ENCODE assay signal across 21 cellular contexts in genomic region chr4:122672091-122672490, GRCh38. TPM values are rescaled to one million over a fixed set of nuclear protein-coding genes. Genes with fewer than 3 reads are reported as not detected.
DNase-seq lines count a peak whose midpoint lies in the region; ATAC-seq and TF ChIP-seq lines count a peak whose summit lies in the region.
"Had no signal": no experiment of that assay in that cellular context is flagged by ENCODE, and none has a peak within 500 bp of the region (broad histone marks: within the 10 kb centered on the region; RNA-seq: fewer than 3 reads in every experiment).

No MANE protein-coding gene starts in this region.

- peaks cover 8% of the 10 kb centered on the region for H3K9me3 Mint-ChIP-seq in T-helper 2 cell treated with Interferon-gamma antibody and Interleukin-4, amounts not matched to agents 5 μg/mL and 100 μg/mL, for 36 hours
- H3K9me3 Mint-ChIP-seq: CD4-positive, CD25-positive, alpha-beta regulatory T cell had no signal

- no peak for TF ChIP-seq CTCF in A673 (conservative IDR thresholded peaks at IDR 0.05; ENCODE audit: low read depth, low read length)
- no peak for TF ChIP-seq CTCF in RWPE2 (IDR thresholded peaks at IDR 0.05; ENCODE audit: poor library complexity, severe bottlenecking)
- TF ChIP-seq CTCF in coronary artery (IDR thresholded peaks at IDR 0.05), result no peak

- peaks cover 57% of the 10 kb centered on the region for H3K4me1 Mint-ChIP-seq in T-helper 2 cell treated with Interferon-gamma antibody and Interleukin-4, amounts not matched to agents 5 μg/mL and 100 μg/mL, for 36 hours (ENCODE audit: low read depth)
- H3K4me1 Mint-ChIP-seq: CD4-positive, CD25-positive, alpha-beta regulatory T cell had no signal

- no peak overlapping the region for H3K27ac ChIP-seq in A673 (ENCODE audit: low read depth, low read length, poor library complexity, severe bottlenecking)
- peak overlapping the region; percentile 20 for H3K27ac ChIP-seq in RWPE2 (ENCODE audit: poor library complexity, severe bottlenecking)
- peak overlapping the region; percentile 65 for H3K27ac ChIP-seq in epithelial cell of prostate
- H3K27ac ChIP-seq in coronary artery, result no peak overlapping the region
- H3K27ac ChIP-seq: RWPE1 had no signal

- H3K9me3 ChIP-seq in A673 (ENCODE audit: low read depth, low read length, poor library complexity, severe bottlenecking), result no peaks in the 10 kb centered on the region
- no peaks in the 10 kb centered on the region for H3K9me3 ChIP-seq in RWPE2 (ENCODE audit: severe bottlenecking)

- peak; percentile 74 for ATAC-seq in RWPE2 (ENCODE audit: low read depth)
- ATAC-seq: HCT116 had no signal

- H3K4me1 ChIP-seq in A673 (ENCODE audit: insufficient read depth, low read length, poor library complexity, severe bottlenecking) (no peaks in the 10 kb centered on the region), RWPE2 (ENCODE audit: insufficient read depth, poor library complexity, severe bottlenecking) (peaks cover 33% of the 10 kb centered on the region)

- H3K36me3 Mint-ChIP-seq in T-helper 2 cell treated with Interferon-gamma antibody and Interleukin-4, amounts not matched to agents 5 μg/mL and 100 μg/mL, for 36 hours (ENCODE audit: low read depth), result no peaks in the 10 kb centered on the region
- H3K36me3 Mint-ChIP-seq: CD4-positive, CD25-positive, alpha-beta regulatory T cell had no signal

- no peak overlapping the region for H3K4me3 Mint-ChIP-seq in T-helper 2 cell treated with Interferon-gamma antibody and Interleukin-4, amounts not matched to agents 5 μg/mL and 100 μg/mL, for 36 hours
- H3K4me3 Mint-ChIP-seq: CD4-positive, CD25-positive, alpha-beta regulatory T cell had no signal

- intact Hi-C loops in A673 (cut with micrococcal nuclease; ENCODE audit: unreplicated experiment), result no loop called here
- intact Hi-C loops in head of caudate nucleus (cut with DNase I), result no loop called here

- CTCF ChIA-PET in A673 (lab: Charles Lee), result no interaction called here

- H3K27me3 Mint-ChIP-seq in T-helper 2 cell treated with Interferon-gamma antibody and Interleukin-4, amounts not matched to agents 5 μg/mL and 100 μg/mL, for 36 hours (ENCODE audit: low read depth), result no peaks in the 10 kb centered on the region

- peak overlapping the region; percentile 3 for H3K27ac Mint-ChIP-seq in T-helper 2 cell treated with Interferon-gamma antibody and Interleukin-4, amounts not matched to agents 5 μg/mL and 100 μg/mL, for 36 hours
- H3K27ac Mint-ChIP-seq: CD4-positive, CD25-positive, alpha-beta regulatory T cell had no signal

- H3K27me3 ChIP-seq in A673 (replicated peaks; ENCODE audit: insufficient read depth, low read depth, low read length, poor library complexity) (no peaks in the 10 kb centered on the region), RWPE2 (ENCODE audit: insufficient read depth, poor library complexity, severe bottlenecking) (no peaks in the 10 kb centered on the region)

- no peak overlapping the region for H3K4me3 ChIP-seq in A673 (ENCODE audit: low read depth, low read length, poor library complexity, severe bottlenecking)
- H3K4me3 ChIP-seq in RWPE2 (ENCODE audit: severe bottlenecking), result no peak overlapping the region
- no peak overlapping the region for H3K4me3 ChIP-seq in coronary artery

- no TSS peak for BruUV-seq in A673 (replicated peaks; lab: Mats Ljungman, UMichigan)

- H3K36me3 ChIP-seq in A673 (ENCODE audit: insufficient read depth, low read length, poor library complexity, severe bottlenecking) (no peaks in the 10 kb centered on the region), RWPE2 (ENCODE audit: low read depth) (no peaks in the 10 kb centered on the region)

- POLR2A ChIA-PET in A673 (lab: Charles Lee; ENCODE audit: low non-redundant PET), result no interaction called here

- no peak for DNase-seq in T-helper 2 cell treated with Interferon-gamma antibody and Interleukin-4, amounts not matched to agents 5 μg/mL and 100 μg/mL, for 36 hours (ENCODE audit: low spot score)
- DNase-seq in T-helper 2 cell (no peak), A673 (ENCODE audit: low spot score) (peak; percentile 62), RWPE2 (ENCODE audit: low spot score) (no peak), epithelial cell of prostate (ENCODE audit: low read depth, low spot score) (no peak), coronary artery (ENCODE audit: low spot score) (no peak), head of caudate nucleus (no peak), foreskin melanocyte (no peak)
- DNase-seq: AML-193; Calu3; CD4-positive, CD25-positive, alpha-beta regulatory T cell; DMS79 treated with DMSO at 0.1 percent for 48 hours; GDM1; IMR-90; Kasumi-1; NCI-H2029 treated with DMSO at 0.1 percent for 48 hours; NCI-H526; NK-92 treated with Interleukin-12 subunit alpha and Interleukin-12 subunit beta, amount 100 ng/mL, for 24 hours had no signal

RNA-seq across cellular contexts. Expression of gene IL21, which starts 51.2 kb away (rescaled TPM):
- not detected in 2 replicates for total RNA-seq in A673 (2021)
- total RNA-seq: Calu3, HT-29, IMR-90 had no signal

Comparison
In these comparisons a context has a peak if more than half of its experiments do, and no peak if none do; other contexts are left out.
1. H3K27ac ChIP-seq: peak in RWPE2 (single experiment) and epithelial cell of prostate (single experiment); none in A673 (single experiment) and coronary artery (0 of 2).